In the genomic region with DNA sequence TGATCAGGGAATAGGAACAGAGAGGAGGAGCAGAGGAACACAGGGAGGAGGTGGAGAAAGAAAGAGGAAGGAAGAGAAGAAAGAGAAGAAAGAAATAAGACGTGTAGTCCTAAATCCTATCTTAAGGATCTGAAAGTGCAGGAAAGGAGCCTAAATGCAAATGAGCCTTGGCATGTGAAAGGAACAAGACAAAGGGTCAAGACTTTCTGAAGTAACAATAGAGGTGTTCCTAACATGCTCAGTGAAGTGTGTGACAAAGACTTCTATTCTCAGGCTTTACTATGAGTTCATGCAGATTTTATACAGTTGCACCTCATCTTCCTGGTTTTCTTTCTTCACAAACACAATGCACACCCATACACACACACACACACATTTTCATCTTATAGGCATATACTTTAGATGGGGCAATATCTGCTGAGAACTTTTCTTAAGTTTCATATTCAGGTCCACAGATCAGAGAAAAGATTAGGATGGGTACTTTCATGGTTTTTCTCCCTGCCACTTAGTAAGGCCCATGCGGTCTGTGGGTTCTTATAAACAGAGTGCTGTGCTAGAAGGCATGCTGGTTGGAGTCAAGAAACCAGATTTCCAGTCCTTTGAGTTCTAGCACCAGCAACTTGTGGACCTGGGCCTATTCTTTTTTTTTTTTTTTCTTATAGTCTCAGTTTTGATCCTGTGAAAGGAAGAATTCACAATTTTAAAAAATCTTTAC, we compare ENCODE assay signal across 21 cellular contexts.
"Had no signal": no experiment of that assay in that cellular context is flagged by ENCODE, and none has a peak within 500 bp of the region (broad histone marks: within the 10 kb centered on the region; RNA-seq: fewer than 3 reads in every experiment).

No MANE protein-coding gene starts in this region.

- H3K4me3 Mint-ChIP-seq: activated T-helper 1 cell treated with anti-CD3 and anti-CD28 coated beads, Interleukin-12 subunit alpha, Interleukin-12 subunit beta, Interleukin-2, Interleukin-4 antibody, amounts not matched to agents 30 ng/mL and 10 ng/mL and 1 ng/mL, durations not matched to agents 14 hours and 24 hours and 36 hours; dendritic cell treated with granulocyte-macrophage colony-stimulating factor and Interleukin-4, amounts not matched to agents 40 ng/mL and 50 ng/mL, for 4 days; naive thymus-derived CD4-positive, alpha-beta T cell had no signal

- H3K9me3 ChIP-seq: breast epithelium, gastroesophageal sphincter, mucosa of descending colon, psoas muscle, spleen, stomach, thoracic aorta had no signal

- H3K27ac Mint-ChIP-seq: activated T-helper 1 cell treated with anti-CD3 and anti-CD28 coated beads, Interleukin-12 subunit alpha, Interleukin-12 subunit beta, Interleukin-2, Interleukin-4 antibody, amounts not matched to agents 30 ng/mL and 10 ng/mL and 1 ng/mL, durations not matched to agents 14 hours and 24 hours and 36 hours; dendritic cell treated with granulocyte-macrophage colony-stimulating factor and Interleukin-4, amounts not matched to agents 40 ng/mL and 50 ng/mL, for 4 days; naive thymus-derived CD4-positive, alpha-beta T cell had no signal

- H3K9me3 Mint-ChIP-seq: activated T-helper 1 cell treated with anti-CD3 and anti-CD28 coated beads, Interleukin-12 subunit alpha, Interleukin-12 subunit beta, Interleukin-2, Interleukin-4 antibody, amounts not matched to agents 30 ng/mL and 10 ng/mL and 1 ng/mL, durations not matched to agents 14 hours and 24 hours and 36 hours; dendritic cell treated with granulocyte-macrophage colony-stimulating factor and Interleukin-4, amounts not matched to agents 40 ng/mL and 50 ng/mL, for 4 days had no signal

- H3K4me1 Mint-ChIP-seq: naive thymus-derived CD4-positive, alpha-beta T cell had no signal

- H3K4me1 ChIP-seq: breast epithelium, gastroesophageal sphincter, psoas muscle, spleen, stomach had no signal

- H3K27ac ChIP-seq: breast epithelium, gastroesophageal sphincter, psoas muscle, spleen, stomach, thoracic aorta had no signal

- H3K36me3 ChIP-seq: breast epithelium, gastroesophageal sphincter, spleen, stomach, thoracic aorta had no signal

- DNase-seq: activated CD4-positive, alpha-beta T cell treated with anti-CD3 and anti-CD28 coated beads, Interleukin-2, amount 50 U/mL, for 1 hour; activated naive CD4-positive, alpha-beta T cell; aorta; cerebellar nuclear complex; islet precursor cell; mammary epithelial cell; mucosa of descending colon; naive thymus-derived CD4-positive, alpha-beta T cell; nucleus accumbens; psoas muscle; spleen; stimulated activated CD4-positive, alpha-beta T cell treated with anti-CD3 and anti-CD28 coated beads, Interleukin-1b, Interleukin-23, amount 100 ng/mL, for 48 hours; stomach had no signal

- ATAC-seq: activated CD4-positive, CD25-positive, alpha-beta regulatory T cell treated with anti-CD3 and anti-CD28 coated beads, Interleukin-2, amount 50 U/mL, for 24 hours; gastroesophageal sphincter; left lobe of liver; mucosa of descending colon; naive thymus-derived CD4-positive, alpha-beta T cell; psoas muscle; sciatic nerve had no signal

- H3K27me3 Mint-ChIP-seq: dendritic cell treated with granulocyte-macrophage colony-stimulating factor and Interleukin-4, amounts not matched to agents 40 ng/mL and 50 ng/mL, for 4 days had no signal

- H3K4me3 ChIP-seq: breast epithelium, gastroesophageal sphincter, mucosa of descending colon, psoas muscle, spleen, stomach, thoracic aorta had no signal

- H3K27me3 ChIP-seq: breast epithelium, gastroesophageal sphincter, spleen, stomach had no signal

- H3K36me3 Mint-ChIP-seq: naive thymus-derived CD4-positive, alpha-beta T cell had no signal
